Comparison of ENCODE assay signal across 10 cellular contexts in the genomic region with DNA sequence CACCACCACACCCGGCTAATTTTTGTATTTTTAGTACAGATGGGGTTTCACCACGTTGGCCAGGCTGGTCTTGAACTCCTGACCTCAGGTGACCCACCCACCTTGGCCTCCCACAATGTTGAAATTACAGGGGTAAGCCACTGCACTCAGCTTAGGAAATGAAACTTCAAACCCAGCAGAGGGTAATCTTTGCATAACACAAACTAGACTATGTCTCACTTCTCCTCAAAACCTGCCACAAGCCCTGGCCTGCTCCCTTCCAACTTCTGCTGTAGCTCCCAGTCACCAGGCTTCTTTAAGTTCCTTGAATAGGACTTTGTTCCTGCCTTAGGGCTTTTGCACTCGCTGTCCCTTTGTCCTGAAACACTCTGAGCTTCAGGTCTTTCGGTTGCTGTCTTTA. TPM values are rescaled to one million over a fixed set of nuclear protein-coding genes. Genes with fewer than 3 reads are reported as not detected.
A peak's percentile ranks its signal among the peaks of the same experiment; 100 is the strongest.
DNase-seq lines count a peak whose midpoint lies in the region; ATAC-seq and TF ChIP-seq lines count a peak whose summit lies in the region.
"Had no signal": no experiment of that assay in that cellular context is flagged by ENCODE, and none has a peak within 500 bp of the region (broad histone marks: within the 10 kb centered on the region; RNA-seq: fewer than 3 reads in every experiment).

No MANE protein-coding gene starts in this region.

- H3K4me3 ChIP-seq in mesendoderm (ENCODE audit: low read length) (no peak overlapping the region), aorta (ENCODE audit: low read length in 2 of 2) (no peak overlapping the region)

- no CpG with 5 or more reads among the region's 4 CpGs for WGBS in mesendoderm (ENCODE audit: extremely low coverage, insufficient coverage, low lambda C conversion rate)
- WGBS in aorta, 2 donors: 74 to 79% methylated on average over 4 of the region's 4 CpGs

- H3K4me2 ChIP-seq in mesendoderm (ENCODE audit: low read length): no peak overlapping the region

- peaks cover 74% of the 10 kb centered on the region for H3K4me1 Mint-ChIP-seq in nephron progenitor cell

- no peaks in the 10 kb centered on the region for H3K9me3 ChIP-seq in aorta (ENCODE audit: control insufficient read depth, low read length)

- H3K56ac ChIP-seq in mesendoderm (ENCODE audit: low read length): no peak overlapping the region

- H2BK15ac ChIP-seq in mesendoderm (replicated peaks; ENCODE audit: low read depth): no peak overlapping the region

- no peaks in the 10 kb centered on the region for H3K36me3 ChIP-seq in mesendoderm (ENCODE audit: control insufficient read depth, insufficient read depth, low read length)
- no peaks in the 10 kb centered on the region for H3K36me3 ChIP-seq in aorta (ENCODE audit: control insufficient read depth in 1 of 2, insufficient read depth in 2 of 2, low read length in 1 of 2)

- no peak overlapping the region for H4K8ac ChIP-seq in mesendoderm (ENCODE audit: low read depth, low read length)

- H3K4me3 Mint-ChIP-seq in nephron progenitor cell: no peak overlapping the region
- H3K4me3 Mint-ChIP-seq: T-helper 1 cell treated with Interleukin-12 subunit alpha and Interleukin-12 subunit beta and Interleukin-4 antibody, amounts not matched to agents 30 μg/mL and 1 μg/mL, for 36 hours had no signal

- intact Hi-C loops in aorta (cut with DNase I): no loop called here

- no peak overlapping the region for H2AK5ac ChIP-seq in mesendoderm (ENCODE audit: low read length)

- H3K27me3 ChIP-seq in mesendoderm (ENCODE audit: insufficient read depth, low read length, poor library complexity) (no peaks in the 10 kb centered on the region), aorta (ENCODE audit: control insufficient read depth in 1 of 2, insufficient read depth in 2 of 2, low read length in 1 of 2) (no peaks in the 10 kb centered on the region)

- H2BK5ac ChIP-seq in mesendoderm (ENCODE audit: low read length): no peak overlapping the region

- H3K18ac ChIP-seq in mesendoderm (ENCODE audit: low read length): no peak overlapping the region

- DNase-seq in NOMO-1 treated with dmso at 0.1 percent for 144 hours (lab: John Stamatoyannopoulos, UW; ENCODE audit: unreplicated experiment) (peak; percentile 77), nephron progenitor cell (no peak), mesendoderm (no peak), aorta (no peak)
- DNase-seq in activated effector memory CD4-positive, alpha-beta T cell treated with Interleukin-2 at 50 U/mL for 16 hours: no peak
- DNase-seq: anterior cingulate cortex had no signal

- peak overlapping the region; percentile 88 for H3K27ac Mint-ChIP-seq in nephron progenitor cell
- H3K27ac Mint-ChIP-seq: T-helper 1 cell treated with Interleukin-12 subunit alpha and Interleukin-12 subunit beta and Interleukin-4 antibody, amounts not matched to agents 30 μg/mL and 1 μg/mL, for 36 hours had no signal

- H3K4ac ChIP-seq in mesendoderm (ENCODE audit: low read depth, low read length): no peak overlapping the region

- ATAC-seq in GM18861 (IDR thresholded peaks at IDR 0.05; ENCODE audit: unreplicated experiment) (peak; percentile 76), HG02678 (IDR thresholded peaks at IDR 0.05; ENCODE audit: unreplicated experiment) (peak; percentile 69), aorta (ENCODE audit: low FRiP score) (no peak), GM18868 (IDR thresholded peaks at IDR 0.05; ENCODE audit: unreplicated experiment) (no peak)

- H3K9ac ChIP-seq in mesendoderm (ENCODE audit: low read length): no peak overlapping the region

- no peak overlapping the region for H2BK120ac ChIP-seq in mesendoderm (ENCODE audit: low read depth, low read length)

- TF ChIP-seq CTCF in nephron progenitor cell (IDR thresholded peaks at IDR 0.05): no peak

- H3K9me3 Mint-ChIP-seq in nephron progenitor cell: no peaks in the 10 kb centered on the region
- H3K9me3 Mint-ChIP-seq: T-helper 1 cell treated with Interleukin-12 subunit alpha and Interleukin-12 subunit beta and Interleukin-4 antibody, amounts not matched to agents 30 μg/mL and 1 μg/mL, for 36 hours had no signal

- no peaks in the 10 kb centered on the region for H3K4me1 ChIP-seq in mesendoderm (ENCODE audit: control insufficient read depth, low read depth, low read length)
- no peaks in the 10 kb centered on the region for H3K4me1 ChIP-seq in aorta (ENCODE audit: control insufficient read depth in 1 of 2, insufficient read depth in 2 of 2, low read length in 2 of 2)

- H3K27ac ChIP-seq in mesendoderm (ENCODE audit: low read depth, low read length) (no peak overlapping the region), aorta (ENCODE audit: low read depth in 1 of 2, low read length in 2 of 2) (no peak overlapping the region)

- H3K79me1 ChIP-seq in mesendoderm (ENCODE audit: low read length): no peaks in the 10 kb centered on the region

- H3K27me3 Mint-ChIP-seq in nephron progenitor cell (ENCODE audit: low read depth, poor library complexity): peaks cover 7% of the 10 kb centered on the region

- no peaks in the 10 kb centered on the region for H3K36me3 Mint-ChIP-seq in nephron progenitor cell (ENCODE audit: low read depth)

- H4K5ac ChIP-seq in mesendoderm (ENCODE audit: low read length): no peak overlapping the region

- H3K23ac ChIP-seq in mesendoderm (ENCODE audit: low read length): no peak overlapping the region

- no peaks in the 10 kb centered on the region for H3K79me2 ChIP-seq in mesendoderm (ENCODE audit: control insufficient read depth, insufficient read depth, low read length)

RNA-seq across cellular contexts. Expression of a gene that starts 39.2 kb away (rescaled TPM):
- 14.6 TPM for polyA plus RNA-seq in mesendoderm (2013, experiment 1 of 2)
- 14.6 TPM for polyA plus RNA-seq in mesendoderm (2013, experiment 2 of 2)
- total RNA-seq in aorta: 10 to 100 TPM; 19.5 to 30.4 TPM
- polyA plus RNA-seq in aorta: 10 to 100 TPM in 1 of 2 donors, 1 to 10 TPM in 1; 9.7 to 10.8 TPM

RNA-seq across cellular contexts. Expression of a gene that starts 59.7 kb away (rescaled TPM):
- polyA plus RNA-seq in mesendoderm (2013, experiment 1 of 2): 18.1 TPM
- polyA plus RNA-seq in mesendoderm (2013, experiment 2 of 2): 18.5 TPM
- total RNA-seq in aorta: 10 to 100 TPM; 36.5 to 37.5 TPM
- polyA plus RNA-seq in aorta: 10 to 100 TPM; 18.8 to 26.3 TPM

Comparison
In these comparisons a context has a peak if more than half of its experiments do, and no peak if none do; other contexts are left out.
1. ATAC-seq: peak in GM18861 (single experiment) and HG02678 (single experiment); none in aorta (single experiment) and GM18868 (single experiment).